ENCODE assay signal across 24 cellular contexts in the genomic region with DNA sequence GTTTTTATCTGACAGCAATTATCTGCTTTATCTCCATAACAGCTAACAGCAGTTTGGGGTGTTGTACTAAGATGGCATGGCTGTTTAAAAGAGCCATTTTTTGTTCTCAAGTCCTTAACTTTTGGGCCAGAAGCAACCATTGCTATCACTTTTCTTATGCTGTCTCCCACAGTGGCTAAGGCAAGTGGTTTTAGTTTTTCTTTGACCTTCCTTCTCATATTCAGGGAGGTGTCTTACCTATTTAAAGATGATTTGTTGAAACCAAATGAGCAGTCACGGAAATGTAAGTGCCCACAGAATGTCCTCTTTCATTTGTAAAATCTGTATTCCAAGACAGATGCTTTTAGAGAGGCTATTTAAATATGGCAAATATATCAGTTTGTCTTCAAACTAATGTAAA.
"Had no signal": no experiment of that assay in that cellular context is flagged by ENCODE, and none has a peak within 500 bp of the region (broad histone marks: within the 10 kb centered on the region; RNA-seq: fewer than 3 reads in every experiment).

No MANE protein-coding gene starts in this region.

- H3K36me3 Mint-ChIP-seq: IgD-negative memory B cell had no signal

- H3K4me3 ChIP-seq: K562, SJCRH30 had no signal

- H3K27ac Mint-ChIP-seq: IgD-negative memory B cell, T-helper 17 cell had no signal

- H3K4me3 Mint-ChIP-seq: IgD-negative memory B cell, T-helper 17 cell had no signal

- ATAC-seq: K562, Panc1, SK-N-SH treated with all-trans-retinoic acid at 6 μM for 48 hours, T-helper 17 cell had no signal

- H3K36me3 ChIP-seq: SJCRH30 had no signal

- H3K27me3 Mint-ChIP-seq: IgD-negative memory B cell had no signal

- H3K9me3 Mint-ChIP-seq: IgD-negative memory B cell had no signal

- H3K4me1 Mint-ChIP-seq: IgD-negative memory B cell had no signal

- H3K27ac ChIP-seq: HL-60, KMS-11, RWPE1, SJCRH30 had no signal

- H3K9ac ChIP-seq: KMS-11 had no signal

- H3K9me3 ChIP-seq: SJCRH30 had no signal

- H3K4me1 ChIP-seq: SJCRH30 had no signal

- H3K27me3 ChIP-seq: SJCRH30 had no signal

- DNase-seq: Kasumi-1, NCI-H1092, NCI-H1105 treated with DMSO at 0.1 percent for 48 hours, NCI-H1417 treated with DMSO at 0.1 percent for 48 hours, NCI-H146, NCI-H1694 treated with DMSO at 0.1 percent for 48 hours, NCI-H1930, NCI-H2081, NCI-H2107, NCI-H2227 treated with DMSO at 0.1 percent for 48 hours, NCI-H524, NCI-H526 treated with DMSO at 0.1 percent for 48 hours, NCI-H748 treated with DMSO at 0.1 percent for 48 hours, SHP77 treated with DMSO at 0.1 percent for 48 hours, SJCRH30, T-helper 1 cell, T-helper 17 cell had no signal

- H3K4me2 ChIP-seq: KMS-11 had no signal
